27 cellular contexts compared by ENCODE assay signal in genomic region chr16:86308514-86308913, GRCh38.
"Had no signal": no experiment of that assay in that cellular context is flagged by ENCODE, and none has a peak within 500 bp of the region (broad histone marks: within the 10 kb centered on the region; RNA-seq: fewer than 3 reads in every experiment).

No MANE protein-coding gene starts in this region.

- H3K4me2 ChIP-seq: neural progenitor cell had no signal

- ATAC-seq: heart right ventricle; left cardiac atrium; left lung; sciatic nerve; stimulated activated naive B cell treated with anti-CD40 and anti-IgM and Interleukin-4, amounts not matched to agents 10 μg/mL and 1 μg/mL and 100 μg/mL, for 72 hours had no signal

- H3K4me1 Mint-ChIP-seq: naive B cell; neural progenitor cell; stimulated activated naive B cell treated with anti-CD40 and anti-IgM and Interleukin-4, amounts not matched to agents 10 μg/mL and 1 μg/mL and 100 μg/mL, for 72 hours had no signal

- H3K27me3 ChIP-seq: colonic mucosa, upper lobe of left lung had no signal

- H3K4me1 ChIP-seq: colonic mucosa, heart right ventricle, left lung, parathyroid adenoma, prostate gland, right atrium auricular region, tibial nerve had no signal

- H3K36me3 Mint-ChIP-seq: naive B cell; natural killer cell treated with Interleukin-12 subunit alpha and Interleukin-12 subunit beta and Interleukin-15 and Interleukin-18, amount 100 ng/mL, for 72 hours; neural progenitor cell; stimulated activated naive B cell treated with anti-CD40 and anti-IgM and Interleukin-4, amounts not matched to agents 10 μg/mL and 1 μg/mL and 100 μg/mL, for 72 hours had no signal

- H3K27ac Mint-ChIP-seq: dendritic cell treated with granulocyte-macrophage colony-stimulating factor and Interleukin-4, amounts not matched to agents 40 ng/mL and 50 ng/mL, for 4 days; endodermal cell; naive B cell; natural killer cell treated with Interleukin-12 subunit alpha and Interleukin-12 subunit beta and Interleukin-15 and Interleukin-18, amount 100 ng/mL, for 72 hours; neural progenitor cell; stimulated activated naive B cell treated with anti-CD40 and anti-IgM and Interleukin-4, amounts not matched to agents 10 μg/mL and 1 μg/mL and 100 μg/mL, for 72 hours; stimulated activated naive CD8-positive, alpha-beta T cell treated with anti-CD3 and anti-CD28 coated beads, Interleukin-15, Interleukin-2, amounts not matched to agents 100 ng/mL and 50 ng/mL, for 24 hours had no signal

- FAIRE-seq: islet of Langerhans, urothelium cell line had no signal

- H3K4me3 Mint-ChIP-seq: dendritic cell treated with granulocyte-macrophage colony-stimulating factor and Interleukin-4, amounts not matched to agents 40 ng/mL and 50 ng/mL, for 4 days; endodermal cell; naive B cell; natural killer cell treated with Interleukin-12 subunit alpha and Interleukin-12 subunit beta and Interleukin-15 and Interleukin-18, amount 100 ng/mL, for 72 hours; neural progenitor cell; stimulated activated naive B cell treated with anti-CD40 and anti-IgM and Interleukin-4, amounts not matched to agents 10 μg/mL and 1 μg/mL and 100 μg/mL, for 72 hours; stimulated activated naive CD8-positive, alpha-beta T cell treated with anti-CD3 and anti-CD28 coated beads, Interleukin-15, Interleukin-2, amounts not matched to agents 100 ng/mL and 50 ng/mL, for 24 hours had no signal

- H3K27ac ChIP-seq: colonic mucosa, epithelial cell of prostate, heart right ventricle, left lung, neural progenitor cell, parathyroid adenoma, prostate gland, right atrium auricular region, thoracic aorta, tibial nerve, upper lobe of left lung had no signal

- DNase-seq: colonic mucosa; effector CD8-positive, alpha-beta T cell; endodermal cell; esophagus squamous epithelium; foreskin melanocyte; glutamatergic neuron; heart right ventricle; hippocampal formation; left cardiac atrium; naive B cell; stimulated activated CD4-positive, alpha-beta T cell treated with anti-CD3 and anti-CD28 coated beads, Interleukin-4, amount 100 ng/mL, for 4 hours; stimulated activated naive B cell treated with anti-CD40 and anti-IgM and Interleukin-4, amounts not matched to agents 10 μg/mL and 1 μg/mL and 100 μg/mL, for 72 hours; upper lobe of left lung had no signal

- H2AFZ ChIP-seq: neural progenitor cell, parathyroid adenoma had no signal

- H3K9me3 ChIP-seq: colonic mucosa, esophagus squamous epithelium, heart right ventricle, left lung, prostate gland, right atrium auricular region, thoracic aorta, tibial nerve, upper lobe of left lung had no signal

- H3K4me3 ChIP-seq: colonic mucosa, esophagus squamous epithelium, heart right ventricle, left lung, neural progenitor cell, prostate gland, right atrium auricular region, thoracic aorta, tibial nerve, upper lobe of left lung had no signal

- H3K9me3 Mint-ChIP-seq: dendritic cell treated with granulocyte-macrophage colony-stimulating factor and Interleukin-4, amounts not matched to agents 40 ng/mL and 50 ng/mL, for 4 days; endodermal cell; natural killer cell treated with Interleukin-12 subunit alpha and Interleukin-12 subunit beta and Interleukin-15 and Interleukin-18, amount 100 ng/mL, for 72 hours; neural progenitor cell; stimulated activated naive B cell treated with anti-CD40 and anti-IgM and Interleukin-4, amounts not matched to agents 10 μg/mL and 1 μg/mL and 100 μg/mL, for 72 hours; stimulated activated naive CD8-positive, alpha-beta T cell treated with anti-CD3 and anti-CD28 coated beads, Interleukin-15, Interleukin-2, amounts not matched to agents 100 ng/mL and 50 ng/mL, for 24 hours had no signal

- H3K36me3 ChIP-seq: colonic mucosa, esophagus squamous epithelium, heart right ventricle, left lung, neural progenitor cell, prostate gland, right atrium auricular region, thoracic aorta, tibial nerve, upper lobe of left lung had no signal

- H3K79me2 ChIP-seq: parathyroid adenoma had no signal
